3 cellular contexts compared by ENCODE assay signal in genomic region chr13:109159650-109160309, GRCh38.
TF ChIP-seq lines count a peak whose summit lies in the region.

No MANE protein-coding gene starts in this region.

TF ChIP-seq in SK-N-SH, 30 proteins besides CTCF, POLR2A, EP300 and RAD21:
- TF ChIP-seq FOSL2 (IDR thresholded peaks at IDR 0.05; ENCODE audit: borderline replicate concordance, low read depth) (no peak), FOXM1 (IDR thresholded peaks at IDR 0.05; ENCODE audit: low read depth) (no peak), IRF3 (IDR thresholded peaks at IDR 0.05; ENCODE audit: low read depth, low read length) (no peak), CHD2 (IDR thresholded peaks at IDR 0.05; ENCODE audit: low read length, partially characterized antibody) (peak; percentile 21)
TF ChIP-seq in SK-N-SH: peak in this region for 1.

TF ChIP-seq in SK-N-SH treated with all-trans-retinoic acid at 6 μM for 48 hours, 23 proteins besides CTCF, POLR2A, EP300 and RAD21:
- no peak for TF ChIP-seq ZNF565 (CRISPR knock-in tag; conservative IDR thresholded peaks at IDR 0.05; ENCODE audit: low read depth)
- no peak for TF ChIP-seq BACH2 (CRISPR knock-in tag; IDR thresholded peaks at IDR 0.05; ENCODE audit: borderline replicate concordance)
- TF ChIP-seq TSHZ2 (CRISPR knock-in tag; IDR thresholded peaks at IDR 0.05), result no peak
- TF ChIP-seq ZFP30 (CRISPR knock-in tag; IDR thresholded peaks at IDR 0.05), result no peak
- TF ChIP-seq ARNTL (CRISPR knock-in tag; IDR thresholded peaks at IDR 0.05; ENCODE audit: borderline replicate concordance, low read depth), result no peak
- no peak for TF ChIP-seq ZNF70 (CRISPR knock-in tag; IDR thresholded peaks at IDR 0.05)
- TF ChIP-seq TOX (CRISPR knock-in tag; IDR thresholded peaks at IDR 0.05; ENCODE audit: borderline replicate concordance), result no peak
- no peak for TF ChIP-seq ESRRG (CRISPR knock-in tag; IDR thresholded peaks at IDR 0.05)
- TF ChIP-seq GLIS3 (CRISPR knock-in tag; IDR thresholded peaks at IDR 0.05), result no peak
- TF ChIP-seq ZFP3 (CRISPR knock-in tag; IDR thresholded peaks at IDR 0.05), result no peak
- no peak for TF ChIP-seq POU6F1 (CRISPR knock-in tag; IDR thresholded peaks at IDR 0.05; ENCODE audit: borderline replicate concordance, low read depth)
- no peak for TF ChIP-seq PPARA (CRISPR knock-in tag; IDR thresholded peaks at IDR 0.05; ENCODE audit: borderline replicate concordance)
- TF ChIP-seq ZC3H10 (CRISPR knock-in tag; IDR thresholded peaks at IDR 0.05), result no peak
- no peak for TF ChIP-seq TCF4 (CRISPR knock-in tag; IDR thresholded peaks at IDR 0.05; ENCODE audit: borderline replicate concordance)
- no peak for TF ChIP-seq ISL1 (CRISPR knock-in tag; IDR thresholded peaks at IDR 0.05)
- no peak for TF ChIP-seq RARB (CRISPR knock-in tag; IDR thresholded peaks at IDR 0.05)
- TF ChIP-seq SNAI2 (CRISPR knock-in tag; IDR thresholded peaks at IDR 0.05), result no peak
- TF ChIP-seq CREB5 (CRISPR knock-in tag; IDR thresholded peaks at IDR 0.05; ENCODE audit: low read depth), result no peak
TF ChIP-seq in SK-N-SH treated with all-trans-retinoic acid at 6 μM for 48 hours: peak in this region for 0.

TF ChIP-seq in H1, 55 proteins besides CTCF, POLR2A, EP300 and RAD21:
- no peak for TF ChIP-seq SP1 (IDR thresholded peaks at IDR 0.05; ENCODE audit: low read depth, low read length)
- no peak for TF ChIP-seq CBX5 (IDR thresholded peaks at IDR 0.05; ENCODE audit: low read depth, low read length)
- TF ChIP-seq GABPA (IDR thresholded peaks at IDR 0.05; ENCODE audit: borderline replicate concordance, insufficient read depth, low read length), result no peak
- TF ChIP-seq KDM5A (IDR thresholded peaks at IDR 0.05; ENCODE audit: low read length), result no peak
- no peak for TF ChIP-seq BACH1 (IDR thresholded peaks at IDR 0.05; ENCODE audit: low read length)
- TF ChIP-seq E2F6 (IDR thresholded peaks at IDR 0.05), result no peak
- TF ChIP-seq YY1 (IDR thresholded peaks at IDR 0.05; ENCODE audit: low read depth, low read length), result no peak
- no peak for TF ChIP-seq EZH2 (IDR thresholded peaks at IDR 0.05; ENCODE audit: low read depth, low read length, severe bottlenecking)
- TF ChIP-seq NRF1 (IDR thresholded peaks at IDR 0.05; ENCODE audit: low read depth, low read length), result no peak
TF ChIP-seq in H1: peak in this region for 0.
